10 cellular contexts compared by ENCODE assay signal in genomic region chr1:223725578-223725977, GRCh38. TPM values are rescaled to one million over a fixed set of nuclear protein-coding genes. Genes with fewer than 3 reads are reported as not detected.
DNase-seq lines count a peak whose midpoint lies in the region; TF ChIP-seq lines count a peak whose summit lies in the region.
"Had no signal": no experiment of that assay in that cellular context is flagged by ENCODE, and none has a peak within 500 bp of the region (broad histone marks: within the 10 kb centered on the region; RNA-seq: fewer than 3 reads in every experiment).

No MANE protein-coding gene starts in this region.

- H4K8ac ChIP-seq in mesendoderm (ENCODE audit: low read depth, low read length), result no peak overlapping the region

- no peak overlapping the region for H3K4me3 Mint-ChIP-seq in activated naive CD4-positive, alpha-beta T cell treated with anti-CD3 and anti-CD28 coated beads, Interleukin-2, amount 10 ng/mL, durations not matched to agents 7 days and 5 days
- no peak overlapping the region for H3K4me3 Mint-ChIP-seq in activated naive CD4-positive, alpha-beta T cell treated with anti-CD3 and anti-CD28 coated beads for 36 hours

- CTCF ChIA-PET in activated naive CD4-positive, alpha-beta T cell treated with anti-CD3 and anti-CD28 coated beads, Interleukin-2, amount 10 ng/mL, durations not matched to agents 7 days and 5 days (lab: Charles Lee), result interaction anchor here (0.8 kb wide), 2 partner anchors 9 to 13 kb away, joined by 3 to 4 read pairs; no protein-coding TSS in a partner anchor
- CTCF ChIA-PET in activated naive CD4-positive, alpha-beta T cell treated with anti-CD3 and anti-CD28 coated beads for 36 hours (lab: Charles Lee), result no interaction called here

- no peak for DNase-seq in activated naive CD4-positive, alpha-beta T cell treated with anti-CD3 and anti-CD28 coated beads, Interleukin-2, amount 10 ng/mL, durations not matched to agents 7 days and 5 days
- DNase-seq in activated naive CD4-positive, alpha-beta T cell treated with anti-CD3 and anti-CD28 coated beads for 36 hours, result no peak
- no peak for DNase-seq in adrenal gland
- no peak for DNase-seq in mesendoderm
- no peak for DNase-seq in transverse colon
- no peak for DNase-seq in COLO829 (ENCODE audit: low spot score)
- DNase-seq in GM03348 (ENCODE audit: low spot score), result no peak
- no peak for DNase-seq in SKM-1 treated with dmso at 0.1 percent for 144 hours (lab: John Stamatoyannopoulos, UW; ENCODE audit: unreplicated experiment)
- DNase-seq: NCI-H2227 treated with DMSO at 0.1 percent for 48 hours; stimulated activated CD8-positive, alpha-beta memory T cell treated with anti-CD3 and anti-CD28 coated beads, Interleukin-4, amount 100 ng/mL, for 48 hours had no signal

- peaks cover 72% of the 10 kb centered on the region for H3K4me1 Mint-ChIP-seq in activated naive CD4-positive, alpha-beta T cell treated with anti-CD3 and anti-CD28 coated beads, Interleukin-2, amount 10 ng/mL, durations not matched to agents 7 days and 5 days
- peaks cover 60% of the 10 kb centered on the region for H3K4me1 Mint-ChIP-seq in activated naive CD4-positive, alpha-beta T cell treated with anti-CD3 and anti-CD28 coated beads for 36 hours (ENCODE audit: low read depth)

- in situ Hi-C loops in transverse colon (cut with MboI; ENCODE audit: low pct_ligation_motif_present in 1 of 4, low pct_unique_long_range_greater_than_20kb in 1 of 4, low sequenced_read_pairs in 3 of 4), result no loop called here

- no peaks in the 10 kb centered on the region for H3K79me2 ChIP-seq in mesendoderm (ENCODE audit: control insufficient read depth, insufficient read depth, low read length)

- H3K79me1 ChIP-seq in mesendoderm (ENCODE audit: low read length), result no peaks in the 10 kb centered on the region

- no peaks in the 10 kb centered on the region for H3K27me3 Mint-ChIP-seq in activated naive CD4-positive, alpha-beta T cell treated with anti-CD3 and anti-CD28 coated beads, Interleukin-2, amount 10 ng/mL, durations not matched to agents 7 days and 5 days
- H3K27me3 Mint-ChIP-seq in activated naive CD4-positive, alpha-beta T cell treated with anti-CD3 and anti-CD28 coated beads for 36 hours (ENCODE audit: low read depth), result no peaks in the 10 kb centered on the region

- peak overlapping the region; percentile 27 for H2BK5ac ChIP-seq in mesendoderm (ENCODE audit: low read length)

- no peaks in the 10 kb centered on the region for H3K9me3 Mint-ChIP-seq in activated naive CD4-positive, alpha-beta T cell treated with anti-CD3 and anti-CD28 coated beads, Interleukin-2, amount 10 ng/mL, durations not matched to agents 7 days and 5 days
- no peaks in the 10 kb centered on the region for H3K9me3 Mint-ChIP-seq in activated naive CD4-positive, alpha-beta T cell treated with anti-CD3 and anti-CD28 coated beads for 36 hours

- TF ChIP-seq CTCF in adrenal gland (IDR thresholded peaks at IDR 0.05), result no peak
- TF ChIP-seq CTCF in transverse colon (IDR thresholded peaks at IDR 0.05), result no peak

- no peak overlapping the region for H3K18ac ChIP-seq in mesendoderm (ENCODE audit: low read length)

- no peak overlapping the region for H2BK15ac ChIP-seq in mesendoderm (replicated peaks; ENCODE audit: low read depth)

- no peak overlapping the region for H3K4me2 ChIP-seq in mesendoderm (ENCODE audit: low read length)

- no peak overlapping the region for H2BK120ac ChIP-seq in mesendoderm (ENCODE audit: low read depth, low read length)

- peak overlapping the region; percentile 71 for H3K56ac ChIP-seq in mesendoderm (ENCODE audit: low read length)

- WGBS in adrenal gland, 4 donors, result 84 to 87% (median 86%) methylated on average over 8 of the region's 8 CpGs
- WGBS in mesendoderm (ENCODE audit: extremely low coverage, insufficient coverage, low lambda C conversion rate), result no CpG with 5 or more reads among the region's 8 CpGs
- 82 to 93% methylated on average over 5 to 8 of the region's 8 CpGs for WGBS in transverse colon (ENCODE audit: low coverage in 1 of 2), 2 donors

- H3K4me3 ChIP-seq in adrenal gland (no peak overlapping the region), mesendoderm (ENCODE audit: low read length) (no peak overlapping the region), transverse colon (no peak overlapping the region)

- H3K9me3 ChIP-seq in adrenal gland (replicated peaks in 1 of 3), result no peaks in the 10 kb centered on the region
- no peaks in the 10 kb centered on the region for H3K9me3 ChIP-seq in transverse colon

- no peak overlapping the region for H3K23ac ChIP-seq in mesendoderm (ENCODE audit: low read length)

- H3K36me3 Mint-ChIP-seq in activated naive CD4-positive, alpha-beta T cell treated with anti-CD3 and anti-CD28 coated beads, Interleukin-2, amount 10 ng/mL, durations not matched to agents 7 days and 5 days, result peaks cover 73% of the 10 kb centered on the region
- peaks cover 14% of the 10 kb centered on the region for H3K36me3 Mint-ChIP-seq in activated naive CD4-positive, alpha-beta T cell treated with anti-CD3 and anti-CD28 coated beads for 36 hours (ENCODE audit: low read depth)

- H3K27ac Mint-ChIP-seq in activated naive CD4-positive, alpha-beta T cell treated with anti-CD3 and anti-CD28 coated beads, Interleukin-2, amount 10 ng/mL, durations not matched to agents 7 days and 5 days, result peak overlapping the region; percentile 92
- no peak overlapping the region for H3K27ac Mint-ChIP-seq in activated naive CD4-positive, alpha-beta T cell treated with anti-CD3 and anti-CD28 coated beads for 36 hours

- no peak overlapping the region for H3K9ac ChIP-seq in mesendoderm (ENCODE audit: low read length)

- intact Hi-C loops in activated naive CD4-positive, alpha-beta T cell treated with anti-CD3 and anti-CD28 coated beads for 36 hours (cut with micrococcal nuclease), result loop anchor here (5.0 kb wide), 2 partner anchors 267 to 772 kb away; no protein-coding TSS in a partner anchor
- intact Hi-C loops in adrenal gland (cut with DNase I) (no loop called here), transverse colon (cut with DNase I; ENCODE audit: low total_unique reads) (no loop called here)

- H3K36me3 ChIP-seq in adrenal gland (replicated peaks in 1 of 2) (peaks cover 0 to 12% of the 10 kb centered on the region in 2 donors), mesendoderm (ENCODE audit: control insufficient read depth, insufficient read depth, low read length) (no peaks in the 10 kb centered on the region), transverse colon (no peaks in the 10 kb centered on the region)

- no peaks in the 10 kb centered on the region for H3K27me3 ChIP-seq in adrenal gland
- H3K27me3 ChIP-seq in mesendoderm (ENCODE audit: insufficient read depth, low read length, poor library complexity), result no peaks in the 10 kb centered on the region
- no peaks in the 10 kb centered on the region for H3K27me3 ChIP-seq in transverse colon

- no peak overlapping the region for H4K5ac ChIP-seq in mesendoderm (ENCODE audit: low read length)

- no peak overlapping the region for H2AK5ac ChIP-seq in mesendoderm (ENCODE audit: low read length)

- H3K27ac ChIP-seq in adrenal gland (peak overlapping the region in 4 of 5 donors; percentile 5 to 75 (median 64)), mesendoderm (ENCODE audit: low read depth, low read length) (peak overlapping the region; percentile 12), transverse colon (peak overlapping the region in 3 of 4 donors; percentile 66 to 72 (median 72))

- H3K4me1 ChIP-seq in adrenal gland (replicated peaks in 1 of 2) (peaks cover 34 to 51% of the 10 kb centered on the region in 2 donors), mesendoderm (ENCODE audit: control insufficient read depth, low read depth, low read length) (peaks cover 10% of the 10 kb centered on the region), transverse colon (peaks cover 21 to 55% (median 43%) of the 10 kb centered on the region in 4 donors)

- TF ChIP-seq EP300 in transverse colon (IDR thresholded peaks at IDR 0.05; ENCODE audit: low read depth), result no peak

- H3K4ac ChIP-seq in mesendoderm (ENCODE audit: low read depth, low read length), result no peak overlapping the region

- no peak for TF ChIP-seq POLR2A in adrenal gland (IDR thresholded peaks at IDR 0.05)
- no peak for TF ChIP-seq POLR2A in transverse colon (IDR thresholded peaks at IDR 0.05)

RNA-seq across cellular contexts. Expression of gene CAPN2, which starts 13.2 kb away (rescaled TPM):
- 10 to 100 TPM; 17.0 to 19.5 TPM for total RNA-seq in activated naive CD4-positive, alpha-beta T cell treated with anti-CD3 and anti-CD28 coated beads for 36 hours
- total RNA-seq in adrenal gland (100 to 1,000 TPM; 117 to 214 (median 199) TPM), transverse colon (100 to 1,000 TPM; 193 to 505 (median 387) TPM)
- polyA plus RNA-seq in adrenal gland, result 100 to 1,000 TPM; 110 to 366 (median 258) TPM
- polyA plus RNA-seq in mesendoderm (2013, experiment 1 of 2), result 15.4 TPM
- 17.2 TPM for polyA plus RNA-seq in mesendoderm (2013, experiment 2 of 2)

Comparison
In these comparisons a context has a peak if more than half of its experiments do, and no peak if none do; other contexts are left out.
1. H3K27ac ChIP-seq: peak in every context shown above with its lines; median percentile 72 in transverse colon; 64 in adrenal gland; 12 in mesendoderm.
2. RNA of gene CAPN2, which starts 13.2 kb away (total RNA-seq): 193 to 505 TPM in transverse colon and 117 to 214 TPM in adrenal gland; 17.0 to 19.5 TPM in activated naive CD4-positive, alpha-beta T cell treated with anti-CD3 and anti-CD28 coated beads for 36 hours; every median in the first group is over 4 times any median in the second.